ENCODE assay signal across 17 cellular contexts in the genomic region with DNA sequence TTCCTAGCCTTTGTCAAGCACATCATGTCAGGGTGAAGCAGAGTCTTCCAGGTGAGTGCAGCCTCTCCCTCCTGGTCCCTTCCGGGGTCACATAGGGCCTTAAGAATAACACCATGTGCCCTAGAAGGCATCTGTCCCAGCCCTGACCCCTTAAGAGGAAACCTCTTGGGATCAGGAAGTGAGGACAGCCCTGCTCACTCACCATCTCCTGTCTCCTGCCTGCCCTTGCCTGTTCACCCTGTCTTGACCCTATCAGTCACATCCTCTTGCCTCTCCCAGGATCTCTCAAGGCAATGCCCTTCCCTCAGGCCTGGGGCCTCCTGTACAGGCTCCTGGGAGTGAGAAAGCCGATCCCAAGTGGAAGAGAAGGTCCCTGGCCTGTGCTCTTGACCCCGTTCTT. TPM values are rescaled to one million over a fixed set of nuclear protein-coding genes. Genes with fewer than 3 reads are reported as not detected.
DNase-seq lines count a peak whose midpoint lies in the region; ATAC-seq, FAIRE-seq and TF ChIP-seq lines count a peak whose summit lies in the region.
"Had no signal": no experiment of that assay in that cellular context is flagged by ENCODE, and none has a peak within 500 bp of the region (broad histone marks: within the 10 kb centered on the region; RNA-seq: fewer than 3 reads in every experiment).

No MANE protein-coding gene starts in this region.

- CTCF ChIA-PET in endothelial cell of umbilical vein (lab: Charles Lee) = interaction anchor here (1.3 kb wide), 1 partner anchor 34 kb away, joined by 3 read pairs; no protein-coding TSS in a partner anchor

- no peaks in the 10 kb centered on the region for H3K9me2 ChIP-seq in GM23248 (ENCODE audit: insufficient read depth)

- ATAC-seq in GM18870 (IDR thresholded peaks at IDR 0.05; ENCODE audit: unreplicated experiment) (no peak), HG03469 (IDR thresholded peaks at IDR 0.05; ENCODE audit: unreplicated experiment) (no peak)

- TF ChIP-seq POLR2A in endothelial cell of umbilical vein (IDR thresholded peaks at IDR 0.05; ENCODE audit: low read depth, low read length) = peak; percentile 38

- H4K20me1 ChIP-seq in GM23248 (ENCODE audit: insufficient read depth) = no peaks in the 10 kb centered on the region
- H4K20me1 ChIP-seq in endothelial cell of umbilical vein (replicated peaks; ENCODE audit: control insufficient read depth, extremely low read depth, insufficient read depth, low read length) = no peaks in the 10 kb centered on the region

- no peak overlapping the region for H2AFZ ChIP-seq in GM23248
- no peak overlapping the region for H2AFZ ChIP-seq in endothelial cell of umbilical vein (ENCODE audit: low read depth, low read length)
- H2AFZ ChIP-seq in parathyroid adenoma = no peak overlapping the region

- H3K4me3 ChIP-seq in GM23248 (no peak overlapping the region), MG63 (no peak overlapping the region), endothelial cell of umbilical vein (replicated peaks in 1 of 3; ENCODE audit: insufficient read depth in 1 of 3, low read depth in 1 of 3, low read length in 3 of 3) (no peak overlapping the region), parathyroid adenoma (ENCODE audit: low read depth, low read length) (no peak overlapping the region)
- H3K4me3 ChIP-seq: suprapubic skin had no signal

- H3K4me1 ChIP-seq in GM23248 (ENCODE audit: insufficient read depth) (peaks cover 18% of the 10 kb centered on the region), endothelial cell of umbilical vein (ENCODE audit: control insufficient read depth, extremely low read depth, insufficient read depth, low read length) (peaks cover 40% of the 10 kb centered on the region), parathyroid adenoma (no peaks in the 10 kb centered on the region)

- H3K36me3 ChIP-seq in GM23248 (ENCODE audit: low read depth) = no peaks in the 10 kb centered on the region
- no peaks in the 10 kb centered on the region for H3K36me3 ChIP-seq in MG63
- no peaks in the 10 kb centered on the region for H3K36me3 ChIP-seq in endothelial cell of umbilical vein (ENCODE audit: control insufficient read depth in 2 of 2, extremely low read depth in 1 of 2, insufficient read depth in 2 of 2, low read length in 2 of 2)
- H3K36me3 ChIP-seq in parathyroid adenoma (ENCODE audit: control insufficient read depth, insufficient read depth, low read length) = no peaks in the 10 kb centered on the region
- H3K36me3 ChIP-seq: suprapubic skin had no signal

- H3K9me3 ChIP-seq in GM23248 (ENCODE audit: low read depth) = no peaks in the 10 kb centered on the region
- peaks cover 2% of the 10 kb centered on the region; the same call in 1 of the 2 replicates for H3K9me3 ChIP-seq in MG63
- H3K9me3 ChIP-seq in endothelial cell of umbilical vein (replicated peaks; ENCODE audit: control insufficient read depth, insufficient read depth, low read length) = no peaks in the 10 kb centered on the region
- H3K9me3 ChIP-seq in parathyroid adenoma (ENCODE audit: control insufficient read depth, low read length) = no peaks in the 10 kb centered on the region
- H3K9me3 ChIP-seq: suprapubic skin had no signal

- H3K9ac ChIP-seq in GM23248 = no peak overlapping the region
- H3K9ac ChIP-seq in endothelial cell of umbilical vein (replicated peaks; ENCODE audit: extremely low read depth, insufficient read depth, low read length) = no peak overlapping the region
- H3K9ac ChIP-seq in parathyroid adenoma = no peak overlapping the region

- FAIRE-seq in endothelial cell of umbilical vein (lab: Jason Lieb, UNC) = peak; percentile 86
- FAIRE-seq: GM12891 had no signal

- H3K9me1 ChIP-seq in endothelial cell of umbilical vein (replicated peaks; ENCODE audit: control insufficient read depth, extremely low read depth, insufficient read depth, low read length) = no peaks in the 10 kb centered on the region

- 96 to 100% methylated on average over 3 of the region's 3 CpGs for WGBS in GM23248 (ENCODE audit: low coverage in 1 of 2, low lambda C conversion rate in 2 of 2, missing lambda C conversion rate in 2 of 2), 2 experiments

- TF ChIP-seq CTCF in endothelial cell of umbilical vein (IDR thresholded peaks at IDR 0.05; ENCODE audit: extremely low read depth in 1 of 2, insufficient read depth in 1 of 2, low read depth in 1 of 2, low read length in 2 of 2) = no peak
- no peak for TF ChIP-seq CTCF in parathyroid adenoma (IDR thresholded peaks at IDR 0.05)

- H3K27ac ChIP-seq in GM23248 = no peak overlapping the region
- H3K27ac ChIP-seq in endothelial cell of umbilical vein (ENCODE audit: insufficient read depth, low read depth, low read length) = peak overlapping the region; percentile 67
- peak overlapping the region; percentile 31 for H3K27ac ChIP-seq in parathyroid adenoma
- H3K27ac ChIP-seq: suprapubic skin had no signal

- peaks cover 12% of the 10 kb centered on the region for H3F3A ChIP-seq in GM23248 (ENCODE audit: insufficient read depth)

- dilution Hi-C loops in endothelial cell of umbilical vein (cut with MboI; ENCODE audit: extremely low pct_ligation_motif_present, low sequenced_read_pairs) = no loop called here

- intact Hi-C loops in endothelial cell of umbilical vein (cut with micrococcal nuclease) = no loop called here

- H3K4me2 ChIP-seq in GM23248 (ENCODE audit: unreplicated experiment) (no peak overlapping the region), endothelial cell of umbilical vein (ENCODE audit: insufficient read depth, low read length) (no peak overlapping the region), parathyroid adenoma (ENCODE audit: low read length) (no peak overlapping the region)

- H3K79me2 ChIP-seq in GM23248 (ENCODE audit: insufficient read depth) (no peaks in the 10 kb centered on the region), endothelial cell of umbilical vein (ENCODE audit: control insufficient read depth, insufficient read depth, low read length) (no peaks in the 10 kb centered on the region), parathyroid adenoma (no peaks in the 10 kb centered on the region)

- POLR2A ChIA-PET in endothelial cell of umbilical vein (lab: Charles Lee) = no interaction called here

- H3K27me3 ChIP-seq in GM23248 (replicated peaks; ENCODE audit: insufficient read depth) = no peaks in the 10 kb centered on the region
- no peaks in the 10 kb centered on the region for H3K27me3 ChIP-seq in MG63
- H3K27me3 ChIP-seq in endothelial cell of umbilical vein (ENCODE audit: control insufficient read depth in 2 of 2, insufficient read depth in 2 of 2, low read length in 2 of 2) = no peaks in the 10 kb centered on the region
- H3K27me3 ChIP-seq in parathyroid adenoma (ENCODE audit: control insufficient read depth, insufficient read depth, low read length) = no peaks in the 10 kb centered on the region
- H3K27me3 ChIP-seq: suprapubic skin had no signal

- peak; percentile 27 for DNase-seq in GM23248
- peak; percentile 21 for DNase-seq in MG63
- peak; percentile 66 for DNase-seq in endothelial cell of umbilical vein (ENCODE audit: low read depth, low spot score)
- DNase-seq in KG1 (lab: John Stamatoyannopoulos, UW) = no peak
- DNase-seq: activated T-cell treated with anti-CD3 and anti-CD28 coated beads for 4 hours, caudate nucleus, GDM1, H9, midbrain, NCI-H146, NCI-H345 had no signal

- in situ Hi-C loops in GM23248 (cut with MboI) = no loop called here

- no TSS peak for BruUV-seq in endothelial cell of umbilical vein (replicated peaks; lab: Mats Ljungman, UMichigan)

RNA-seq across cellular contexts. Expression of a gene that starts 13.9 kb away (rescaled TPM):
- total RNA-seq in GM23248 (2014; rRNA removed; shearing (Covaris generic)) = not detected in 2 replicates
- polyA plus RNA-seq in GM23248 (2016; fragmentation: Nextera tagmentation; extraction: Ambion mirVana) (0.87 TPM in 1 of 2 replicates, not detected in the other), endothelial cell of umbilical vein (1.5 and 2.1 TPM in 2 replicates)
- not detected in 2 replicates for total RNA-seq in MG63 (2014; rRNA removed; shearing (Covaris generic); ENCODE audit: low replicate concordance)
- total RNA-seq in endothelial cell of umbilical vein = 1.9 and 2.0 TPM in 2 replicates
- 1.7 TPM in 2 replicates for polyA plus RNA-seq in endothelial cell of umbilical vein (2011; cell fraction: cytosol; rRNA removed)
- polyA plus RNA-seq in endothelial cell of umbilical vein (2011; cell fraction: nucleus; rRNA removed) = 4.0 and 4.4 TPM in 2 replicates
- 0.67 and 1.0 TPM in 2 replicates for polyA plus RNA-seq in endothelial cell of umbilical vein (2012)
- polyA minus RNA-seq in endothelial cell of umbilical vein = 6.7 and 7.5 TPM in 2 replicates
- polyA minus RNA-seq in endothelial cell of umbilical vein (2011; cell fraction: cytosol; rRNA and poly(A)+ RNA removed) = not detected
- 1.3 and 2.5 TPM in 2 replicates for polyA minus RNA-seq in endothelial cell of umbilical vein (2011; cell fraction: nucleus; rRNA and poly(A)+ RNA removed)
- total RNA-seq: epithelial cell of proximal tubule, suprapubic skin had no signal

RNA-seq across cellular contexts. Expression of a gene that starts 30.6 kb away (rescaled TPM):
- 6.7 and 7.2 TPM in 2 replicates for total RNA-seq in GM23248 (2014; rRNA removed; shearing (Covaris generic))
- polyA plus RNA-seq in GM23248 (2016; fragmentation: Nextera tagmentation; extraction: Ambion mirVana) (3.4 and 3.5 TPM in 2 replicates), endothelial cell of umbilical vein (50.2 and 55.8 TPM in 2 replicates)
- total RNA-seq in MG63 (2014; rRNA removed; shearing (Covaris generic); ENCODE audit: low replicate concordance) = 12.1 and 13.6 TPM in 2 replicates
- total RNA-seq in endothelial cell of umbilical vein = 49.9 and 60.0 TPM in 2 replicates
- polyA plus RNA-seq in endothelial cell of umbilical vein (2011; cell fraction: cytosol; rRNA removed) = 44.2 and 44.7 TPM in 2 replicates
- polyA plus RNA-seq in endothelial cell of umbilical vein (2011; cell fraction: nucleus; rRNA removed) = 57.4 and 59.9 TPM in 2 replicates
- polyA plus RNA-seq in endothelial cell of umbilical vein (2012) = 104 and 109 TPM in 2 replicates
- 166 and 198 TPM in 2 replicates for polyA minus RNA-seq in endothelial cell of umbilical vein
- not detected for polyA minus RNA-seq in endothelial cell of umbilical vein (2011; cell fraction: cytosol; rRNA and poly(A)+ RNA removed)
- polyA minus RNA-seq in endothelial cell of umbilical vein (2011; cell fraction: nucleus; rRNA and poly(A)+ RNA removed) = 57.6 and 72.7 TPM in 2 replicates
- total RNA-seq: H9 had no signal

RNA-seq across cellular contexts. Expression of a gene that starts 33.9 kb away (rescaled TPM):
- 66.1 and 91.5 TPM in 2 replicates for total RNA-seq in GM23248 (2014; rRNA removed; shearing (Covaris generic))
- polyA plus RNA-seq in GM23248 (2016; fragmentation: Nextera tagmentation; extraction: Ambion mirVana) = 106 and 113 TPM in 2 replicates
- total RNA-seq in MG63 (2014; rRNA removed; shearing (Covaris generic); ENCODE audit: low replicate concordance) = 117 and 128 TPM in 2 replicates
- 172 and 179 TPM in 2 replicates for total RNA-seq in endothelial cell of umbilical vein
- polyA plus RNA-seq in endothelial cell of umbilical vein = 76.1 and 77.2 TPM in 2 replicates
- 75.4 and 77.5 TPM in 2 replicates for polyA plus RNA-seq in endothelial cell of umbilical vein (2011; cell fraction: cytosol; rRNA removed)
- 130 and 136 TPM in 2 replicates for polyA plus RNA-seq in endothelial cell of umbilical vein (2011; cell fraction: nucleus; rRNA removed)
- 78.6 and 135 TPM in 2 replicates for polyA plus RNA-seq in endothelial cell of umbilical vein (2012)
- 245 and 261 TPM in 2 replicates for polyA minus RNA-seq in endothelial cell of umbilical vein
- 86.2 TPM for polyA minus RNA-seq in endothelial cell of umbilical vein (2011; cell fraction: cytosol; rRNA and poly(A)+ RNA removed)
- polyA minus RNA-seq in endothelial cell of umbilical vein (2011; cell fraction: nucleus; rRNA and poly(A)+ RNA removed) = 89.4 and 158 TPM in 2 replicates
